Comparison of ENCODE assay signal across 9 cellular contexts in genomic region chr22:30602049-30602448, GRCh38. TPM values are rescaled to one million over a fixed set of nuclear protein-coding genes. Genes with fewer than 3 reads are reported as not detected.
A peak's percentile ranks its signal among the peaks of the same experiment; 100 is the strongest.
DNase-seq lines count a peak whose midpoint lies in the region; ATAC-seq, FAIRE-seq and TF ChIP-seq lines count a peak whose summit lies in the region.
"Had no signal": no experiment of that assay in that cellular context is flagged by ENCODE, and none has a peak within 500 bp of the region (broad histone marks: within the 10 kb centered on the region; RNA-seq: fewer than 3 reads in every experiment).

No MANE protein-coding gene starts in this region.

- H3K27me3 ChIP-seq in fibroblast of lung (ENCODE audit: control insufficient read depth, insufficient read depth, low read length) = no peaks in the 10 kb centered on the region

- no peak overlapping the region for H3K9ac ChIP-seq in fibroblast of lung (ENCODE audit: insufficient read depth, low read length)

- no peaks in the 10 kb centered on the region for H3K79me2 ChIP-seq in fibroblast of lung (ENCODE audit: control insufficient read depth, insufficient read depth, low read length)

- no peak for ATAC-seq in GM21825 (IDR thresholded peaks at IDR 0.05; ENCODE audit: unreplicated experiment)

- no peak overlapping the region for H3K4me3 Mint-ChIP-seq in mesothelial cell of epicardium

- H3K36me3 ChIP-seq in fibroblast of lung (ENCODE audit: control insufficient read depth, insufficient read depth, low read length) = no peaks in the 10 kb centered on the region

- no peak overlapping the region for H3K27ac Mint-ChIP-seq in mesothelial cell of epicardium

- in situ Hi-C loops in GM13977 (cut with MboI; ENCODE audit: low pct_unique_long_range_greater_than_20kb, low sequenced_read_pairs, unreplicated experiment) = no loop called here

- no peaks in the 10 kb centered on the region for H3K9me3 ChIP-seq in fibroblast of lung (ENCODE audit: control insufficient read depth, insufficient read depth, low read depth, low read length)

- no peaks in the 10 kb centered on the region for H3K9me3 Mint-ChIP-seq in mesothelial cell of epicardium

- H3K4me3 ChIP-seq in AG09309 (ENCODE audit: control insufficient read depth, low read depth, low read length) (no peak overlapping the region), fibroblast of lung (replicated peaks in 1 of 4; ENCODE audit: control extremely low read depth in 1 of 4, insufficient read depth in 1 of 4, low read depth in 3 of 4, low read length in 4 of 4) (no peak overlapping the region)
- H3K4me3 ChIP-seq: lung had no signal

- no peaks in the 10 kb centered on the region for H3K27me3 Mint-ChIP-seq in mesothelial cell of epicardium (ENCODE audit: low read depth)

- no peak overlapping the region for H3K4me2 ChIP-seq in fibroblast of lung (ENCODE audit: extremely low read depth, insufficient read depth, low read length)

- H3K27ac ChIP-seq in fibroblast of lung (ENCODE audit: insufficient read depth, low read length) = no peak overlapping the region

- peaks cover 9% of the 10 kb centered on the region for H3K4me1 ChIP-seq in fibroblast of lung (ENCODE audit: control insufficient read depth, extremely low read depth, insufficient read depth, low read length)

- FAIRE-seq in RCC 7860 (lab: Jason Lieb, UNC) = no peak

- no peak overlapping the region for H2AFZ ChIP-seq in fibroblast of lung (ENCODE audit: low read length)

- H3K36me3 Mint-ChIP-seq in mesothelial cell of epicardium = no peaks in the 10 kb centered on the region

- H3K4me1 Mint-ChIP-seq in mesothelial cell of epicardium = peaks cover 13% of the 10 kb centered on the region

- peak; percentile 39 for TF ChIP-seq CTCF in AG09309 (IDR thresholded peaks at IDR 0.05; ENCODE audit: control insufficient read depth, insufficient read depth, low read depth, low read length, missing control alignments)
- TF ChIP-seq CTCF in GM13977 (IDR thresholded peaks at IDR 0.05; ENCODE audit: extremely low read depth, insufficient read depth, missing control alignments) = peak; percentile 48
- TF ChIP-seq CTCF in fibroblast of lung (conservative IDR thresholded peaks at IDR 0.05 in 1 of 2, IDR thresholded peaks at IDR 0.05 in 1 of 2; ENCODE audit: low read depth in 1 of 2, low read length in 2 of 2) = peak; percentile 10 to 42
- TF ChIP-seq CTCF in mesothelial cell of epicardium (IDR thresholded peaks at IDR 0.05; ENCODE audit: unreplicated experiment) = no peak

- no peak for DNase-seq in AG09309 (ENCODE audit: low read depth)
- no peak for DNase-seq in GM13977 (ENCODE audit: low spot score)
- peak; percentile 44 for DNase-seq in RCC 7860 (ENCODE audit: low spot score)
- DNase-seq in fibroblast of lung (ENCODE audit: low read depth in 2 of 2) = peak; percentile 23 to 35
- DNase-seq in activated CD8-positive, alpha-beta memory T cell treated with anti-CD3 and anti-CD28 coated beads, Interleukin-2, amount 50 U/mL, for 4 hours = no peak
- no peak for DNase-seq in Ammon's horn (ENCODE audit: low spot score)
- no peak for DNase-seq in mesothelial cell of epicardium (ENCODE audit: low spot score in 2 of 2, unreplicated experiment in 2 of 2)

- no peaks in the 10 kb centered on the region for H4K20me1 ChIP-seq in fibroblast of lung (ENCODE audit: control insufficient read depth, extremely low read depth, insufficient read depth, low read length)

RNA-seq across cellular contexts. Expression of gene TCN2, which starts 4.9 kb away (rescaled TPM):
- total RNA-seq in fibroblast of lung (6.9 and 7.1 TPM in 2 replicates), mesothelial cell of epicardium (15.3 to 15.5 TPM (median 15.4 TPM) in 3 replicates)
- 10.8 and 12.0 TPM in 2 replicates for polyA plus RNA-seq in fibroblast of lung
- polyA plus RNA-seq in fibroblast of lung (2012) = 9.4 and 9.6 TPM in 2 replicates
- polyA minus RNA-seq in fibroblast of lung (ENCODE audit: low replicate concordance) = 15.3 and 20.1 TPM in 2 replicates

RNA-seq across cellular contexts. Expression of gene PES1, which starts 10.3 kb away (rescaled TPM):
- 61.3 and 69.1 TPM in 2 replicates for total RNA-seq in fibroblast of lung
- 51.2 and 89.0 TPM in 2 replicates for polyA plus RNA-seq in fibroblast of lung
- 53.2 and 86.4 TPM in 2 replicates for polyA plus RNA-seq in fibroblast of lung (2012)
- 196 and 246 TPM in 2 replicates for polyA minus RNA-seq in fibroblast of lung (ENCODE audit: low replicate concordance)
- total RNA-seq in mesothelial cell of epicardium = 66.5 to 68.2 TPM (median 68.1 TPM) in 3 replicates

RNA-seq across cellular contexts. Expression of gene GAL3ST1, which starts 27.6 kb away (rescaled TPM):
- 0.17 TPM in 1 of 2 replicates, not detected in the other for total RNA-seq in fibroblast of lung
- 0.03 and 0.06 TPM in 2 replicates for polyA plus RNA-seq in fibroblast of lung
- not detected in 2 replicates for polyA plus RNA-seq in fibroblast of lung (2012)
- not detected in 2 replicates for polyA minus RNA-seq in fibroblast of lung (ENCODE audit: low replicate concordance)
- total RNA-seq in mesothelial cell of epicardium = 0.36 to 0.81 TPM (median 0.40 TPM) in 3 replicates

RNA-seq across cellular contexts. Expression of gene SLC35E4, which starts 33.5 kb away (rescaled TPM):
- 5.4 and 10.1 TPM in 2 replicates for total RNA-seq in fibroblast of lung
- polyA plus RNA-seq in fibroblast of lung = 2.0 and 3.0 TPM in 2 replicates
- 3.3 and 6.5 TPM in 2 replicates for polyA plus RNA-seq in fibroblast of lung (2012)
- polyA minus RNA-seq in fibroblast of lung (ENCODE audit: low replicate concordance) = 2.4 and 3.1 TPM in 2 replicates
- 4.1 to 4.3 TPM (median 4.1 TPM) in 3 replicates for total RNA-seq in mesothelial cell of epicardium

RNA-seq across cellular contexts. Expression of gene SEC14L6, which starts 55.5 kb away (rescaled TPM):
- total RNA-seq in fibroblast of lung (under 0.01 and 0.66 TPM in 2 replicates), mesothelial cell of epicardium (2.0 to 2.3 TPM (median 2.1 TPM) in 3 replicates)
- polyA plus RNA-seq in fibroblast of lung = 0.12 and 0.21 TPM in 2 replicates
- polyA plus RNA-seq in fibroblast of lung (2012) = 0.12 and 0.18 TPM in 2 replicates
- not detected in 2 replicates for polyA minus RNA-seq in fibroblast of lung (ENCODE audit: low replicate concordance)

Comparison
In these comparisons a context has a peak if more than half of its experiments do, and no peak if none do; other contexts are left out.
1. DNase-seq: peak in RCC 7860 (single experiment) and fibroblast of lung (2 of 2); none in AG09309 (single experiment), GM13977 (single experiment), activated CD8-positive, alpha-beta memory T cell treated with anti-CD3 and anti-CD28 coated beads, Interleukin-2, amount 50 U/mL, for 4 hours (single experiment), Ammon's horn (single experiment) and mesothelial cell of epicardium (0 of 2).